ENCODE assay signal across 9 cellular contexts in genomic region chr1:239719642-239720258, GRCh38.
DNase-seq lines count a peak whose midpoint lies in the region; ATAC-seq and TF ChIP-seq lines count a peak whose summit lies in the region.
"Had no signal": no experiment of that assay in that cellular context is flagged by ENCODE, and none has a peak within 500 bp of the region (broad histone marks: within the 10 kb centered on the region; RNA-seq: fewer than 3 reads in every experiment).

No MANE protein-coding gene starts in this region.

- peak overlapping the region; percentile 52 for H3K27ac ChIP-seq in KOPT-K1 (ENCODE audit: low read depth, low read length, poor library complexity, severe bottlenecking)
- no peak overlapping the region for H3K27ac ChIP-seq in coronary artery
- H3K27ac ChIP-seq: SK-N-MC had no signal

- H3K36me3 ChIP-seq in KOPT-K1 (ENCODE audit: insufficient read depth, low read length): no peaks in the 10 kb centered on the region

- TF ChIP-seq CTCF in coronary artery (IDR thresholded peaks at IDR 0.05): no peak
- no peak for TF ChIP-seq CTCF in GM10266 (IDR thresholded peaks at IDR 0.05; ENCODE audit: control insufficient read depth, insufficient read depth, low read depth, missing control alignments)

- H3K4me3 ChIP-seq in coronary artery: peak overlapping the region; percentile 27
- H3K4me3 ChIP-seq: SK-N-MC had no signal

- no peaks in the 10 kb centered on the region for H3K9me3 ChIP-seq in KOPT-K1 (ENCODE audit: insufficient read depth, low read length, poor library complexity, severe bottlenecking)

- ATAC-seq in HG03196 (IDR thresholded peaks at IDR 0.05; ENCODE audit: unreplicated experiment): no peak

- DNase-seq in activated CD4-positive, CD25-positive, alpha-beta regulatory T cell treated with anti-CD3 and anti-CD28 coated beads, Interleukin-2, amount 50 U/mL, for 16 hours (ENCODE audit: low read depth, low spot score): peak; percentile 37
- DNase-seq in coronary artery (ENCODE audit: low spot score) (no peak), DMS79 treated with DMSO at 0.1 percent for 48 hours (lab: John Stamatoyannopoulos, UW) (no peak), NCI-H82 treated with DMSO at 0.1 percent for 48 hours (lab: John Stamatoyannopoulos, UW; ENCODE audit: unreplicated experiment) (no peak), GM10266 (ENCODE audit: extremely low spot score) (no peak)
- DNase-seq in stimulated activated CD8-positive, alpha-beta memory T cell treated with anti-CD3 and anti-CD28 coated beads, Interleukin-15, amount 100 ng/mL, for 48 hours (ENCODE audit: low read depth in 2 of 2): peak; percentile 4 to 30

Comparison
In these comparisons a context has a peak if more than half of its experiments do, and no peak if none do; other contexts are left out.
1. DNase-seq: peak in activated CD4-positive, CD25-positive, alpha-beta regulatory T cell treated with anti-CD3 and anti-CD28 coated beads, Interleukin-2, amount 50 U/mL, for 16 hours (single experiment) and stimulated activated CD8-positive, alpha-beta memory T cell treated with anti-CD3 and anti-CD28 coated beads, Interleukin-15, amount 100 ng/mL, for 48 hours (2 of 2); none in coronary artery (single experiment), DMS79 treated with DMSO at 0.1 percent for 48 hours (single experiment), NCI-H82 treated with DMSO at 0.1 percent for 48 hours (single experiment) and GM10266 (single experiment).